In the genomic region with DNA sequence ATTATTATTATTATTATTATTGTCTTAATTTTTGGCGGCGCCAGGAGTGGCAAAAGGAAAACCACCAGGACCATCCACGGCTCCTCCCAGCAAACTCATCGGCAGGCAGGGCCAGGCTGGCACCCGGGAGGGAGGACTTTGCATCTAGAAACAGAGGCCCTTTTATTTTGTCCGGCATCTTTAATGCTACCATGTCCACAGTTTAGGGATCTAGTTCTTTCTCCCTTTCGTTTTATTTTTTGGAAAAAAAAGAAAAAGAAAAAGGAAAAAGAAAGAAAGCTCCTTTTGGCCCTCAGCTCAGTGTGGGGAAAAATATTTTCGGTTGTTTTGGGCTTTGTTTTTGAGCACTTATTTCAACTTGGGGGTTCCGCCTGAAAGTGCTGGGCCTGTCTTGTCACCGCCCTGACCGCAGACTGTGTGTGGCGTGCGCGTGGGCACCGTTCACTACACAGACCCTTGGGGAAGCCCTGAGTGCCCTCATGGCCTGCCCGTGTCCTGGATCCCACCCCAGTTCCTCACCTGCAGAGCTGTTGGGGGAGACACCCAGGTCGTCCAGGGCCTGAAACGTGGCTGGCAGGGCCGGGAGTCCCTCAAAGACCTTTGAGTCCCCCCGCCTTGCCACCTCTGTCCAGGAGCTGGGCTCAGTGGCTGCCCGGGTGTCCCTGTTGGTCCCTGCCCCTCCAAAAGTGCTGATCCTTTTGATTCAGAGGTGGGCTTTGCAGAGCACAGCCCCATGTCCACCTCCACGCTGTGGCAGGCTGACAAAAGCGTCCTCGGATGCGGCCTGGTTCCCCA, we compare ENCODE assay signal across 10 cellular contexts.
DNase-seq lines count a peak whose midpoint lies in the region; ATAC-seq and TF ChIP-seq lines count a peak whose summit lies in the region.
"Had no signal": no experiment of that assay in that cellular context is flagged by ENCODE, and none has a peak within 500 bp of the region (broad histone marks: within the 10 kb centered on the region; RNA-seq: fewer than 3 reads in every experiment).

No MANE protein-coding gene starts in this region.

- peaks cover 96% of the 10 kb centered on the region for H3K79me2 ChIP-seq in ACC112 (ENCODE audit: control insufficient read depth, insufficient read depth, low read length, unreplicated experiment)
- peaks cover 100% of the 10 kb centered on the region for H3K79me2 ChIP-seq in osteoblast (ENCODE audit: insufficient read depth, low read length)
- peaks cover 34% of the 10 kb centered on the region for H3K79me2 ChIP-seq in hepatocyte

- H3K27ac ChIP-seq in ACC112 (ENCODE audit: low read depth, low read length): peak overlapping the region; percentile 92
- H3K27ac ChIP-seq in RWPE2 (ENCODE audit: poor library complexity, severe bottlenecking): peak overlapping the region; percentile 99
- H3K27ac ChIP-seq in osteoblast (ENCODE audit: low read depth, low read length): peak overlapping the region; percentile 96
- H3K27ac ChIP-seq in hepatocyte: no peak overlapping the region

- no peaks in the 10 kb centered on the region for H3K4me1 Mint-ChIP-seq in activated CD8-positive, alpha-beta memory T cell treated with anti-CD3 and anti-CD28 coated beads, Interleukin-2, amount 10 ng/mL, durations not matched to agents 7 days and 5 days

- H3K27ac Mint-ChIP-seq in activated CD8-positive, alpha-beta memory T cell treated with anti-CD3 and anti-CD28 coated beads, Interleukin-2, amount 10 ng/mL, durations not matched to agents 7 days and 5 days: no peak overlapping the region
- H3K27ac Mint-ChIP-seq: activated naive CD8-positive, alpha-beta T cell treated with anti-CD3 and anti-CD28 coated beads, Interleukin-2, amount 50 U/mL, for 24 hours had no signal

- ATAC-seq in RWPE2 (ENCODE audit: low read depth) (no peak), GM18873 (IDR thresholded peaks at IDR 0.05; ENCODE audit: low FRiP score, unreplicated experiment) (no peak)
- no peak for ATAC-seq in activated CD8-positive, alpha-beta memory T cell treated with anti-CD3 and anti-CD28 coated beads, Interleukin-2, amount 10 ng/mL, durations not matched to agents 7 days and 5 days
- ATAC-seq: activated naive CD8-positive, alpha-beta T cell treated with anti-CD3 and anti-CD28 coated beads, Interleukin-2, amount 50 U/mL, for 24 hours had no signal

- H3K36me3 ChIP-seq in ACC112 (ENCODE audit: insufficient read depth, low read length) (peaks cover 7% of the 10 kb centered on the region; the same call in 1 of the 2 replicates), RWPE2 (ENCODE audit: low read depth) (peaks cover 82% of the 10 kb centered on the region), osteoblast (ENCODE audit: insufficient read depth, low read length) (peaks cover 90% of the 10 kb centered on the region), hepatocyte (replicated peaks; ENCODE audit: insufficient read depth, low read depth) (no peaks in the 10 kb centered on the region)

- no peak overlapping the region for H2AFZ ChIP-seq in ACC112 (ENCODE audit: low read length, unreplicated experiment)
- H2AFZ ChIP-seq in osteoblast (ENCODE audit: low read length): no peak overlapping the region
- H2AFZ ChIP-seq in hepatocyte: no peak overlapping the region

- H3K9me2 ChIP-seq in hepatocyte (replicated peaks; ENCODE audit: insufficient read depth): no peaks in the 10 kb centered on the region

- CTCF ChIA-PET in activated CD8-positive, alpha-beta memory T cell treated with anti-CD3 and anti-CD28 coated beads, Interleukin-2, amount 10 ng/mL, durations not matched to agents 7 days and 5 days (lab: Charles Lee): no interaction called here

- H3K4me1 ChIP-seq in ACC112 (ENCODE audit: control insufficient read depth, insufficient read depth, low read length, unreplicated experiment) (peaks cover 40% of the 10 kb centered on the region), RWPE2 (ENCODE audit: insufficient read depth, poor library complexity, severe bottlenecking) (peaks cover 16% of the 10 kb centered on the region), osteoblast (ENCODE audit: insufficient read depth, low read length) (peaks cover 73% of the 10 kb centered on the region), hepatocyte (ENCODE audit: insufficient read depth) (peaks cover 4% of the 10 kb centered on the region)

- WGBS in hepatocyte (ENCODE audit: low lambda C conversion rate, missing lambda C conversion rate): 95% methylated on average over 24 of the region's 25 CpGs

- H3K4me3 Mint-ChIP-seq in activated CD8-positive, alpha-beta memory T cell treated with anti-CD3 and anti-CD28 coated beads, Interleukin-2, amount 10 ng/mL, durations not matched to agents 7 days and 5 days: no peak overlapping the region
- H3K4me3 Mint-ChIP-seq: activated naive CD8-positive, alpha-beta T cell treated with anti-CD3 and anti-CD28 coated beads, Interleukin-2, amount 50 U/mL, for 24 hours had no signal

- no peaks in the 10 kb centered on the region for H3K27me3 Mint-ChIP-seq in activated CD8-positive, alpha-beta memory T cell treated with anti-CD3 and anti-CD28 coated beads, Interleukin-2, amount 10 ng/mL, durations not matched to agents 7 days and 5 days
- H3K27me3 Mint-ChIP-seq: activated naive CD8-positive, alpha-beta T cell treated with anti-CD3 and anti-CD28 coated beads, Interleukin-2, amount 50 U/mL, for 24 hours had no signal

- H3K4me3 ChIP-seq in ACC112 (ENCODE audit: low read depth, low read length) (peak overlapping the region; percentile 96), RWPE2 (ENCODE audit: severe bottlenecking) (peak overlapping the region; percentile 64), osteoblast (ENCODE audit: insufficient read depth, low read length) (peak overlapping the region; percentile 80), hepatocyte (no peak overlapping the region)

- DNase-seq in RWPE2 (ENCODE audit: low spot score) (peak; percentile 70), fibroblast of peridontal ligament (ENCODE audit: extremely low read depth) (peak; percentile 38), osteoblast (ENCODE audit: insufficient read length, low spot score, missing footprints) (peak; percentile 76), HUDEP-2 (lab: John Stamatoyannopoulos, UW; ENCODE audit: unreplicated experiment in 76 of 76) (no peak), hepatocyte (ENCODE audit: low spot score) (no peak)
- DNase-seq in activated CD8-positive, alpha-beta memory T cell treated with anti-CD3 and anti-CD28 coated beads, Interleukin-2, amount 10 ng/mL, durations not matched to agents 7 days and 5 days: no peak
- DNase-seq: activated naive CD8-positive, alpha-beta T cell treated with anti-CD3 and anti-CD28 coated beads, Interleukin-2, amount 50 U/mL, for 24 hours; NCI-H146 had no signal

- H4K20me1 ChIP-seq in osteoblast (ENCODE audit: insufficient read depth, low read length) (peaks cover 78% of the 10 kb centered on the region), hepatocyte (ENCODE audit: insufficient read depth, poor library complexity, severe bottlenecking) (peaks cover 23% of the 10 kb centered on the region)

- TF ChIP-seq CTCF in RWPE2 (IDR thresholded peaks at IDR 0.05; ENCODE audit: poor library complexity, severe bottlenecking) (no peak), osteoblast (IDR thresholded peaks at IDR 0.05; ENCODE audit: extremely low read depth, low read depth, low read length) (no peak), hepatocyte (IDR thresholded peaks at IDR 0.05; ENCODE audit: poor library complexity) (no peak)

- H3K4me2 ChIP-seq in osteoblast (ENCODE audit: insufficient read depth, low read length) (peak overlapping the region; percentile 94), hepatocyte (no peak overlapping the region)

- H3K27me3 ChIP-seq in ACC112 (ENCODE audit: insufficient read depth, low read length): no peaks in the 10 kb centered on the region
- H3K27me3 ChIP-seq in RWPE2 (ENCODE audit: insufficient read depth, poor library complexity, severe bottlenecking): no peaks in the 10 kb centered on the region
- no peaks in the 10 kb centered on the region for H3K27me3 ChIP-seq in osteoblast (ENCODE audit: insufficient read depth, low read length)
- no peaks in the 10 kb centered on the region for H3K27me3 ChIP-seq in hepatocyte

- H3K9me3 Mint-ChIP-seq in activated CD8-positive, alpha-beta memory T cell treated with anti-CD3 and anti-CD28 coated beads, Interleukin-2, amount 10 ng/mL, durations not matched to agents 7 days and 5 days (ENCODE audit: low read depth): no peaks in the 10 kb centered on the region
- H3K9me3 Mint-ChIP-seq: activated naive CD8-positive, alpha-beta T cell treated with anti-CD3 and anti-CD28 coated beads, Interleukin-2, amount 50 U/mL, for 24 hours had no signal

- H3K9me3 ChIP-seq in RWPE2 (ENCODE audit: severe bottlenecking): no peaks in the 10 kb centered on the region
- no peaks in the 10 kb centered on the region for H3K9me3 ChIP-seq in osteoblast (ENCODE audit: low read depth, low read length)
- H3K9me3 ChIP-seq in hepatocyte (ENCODE audit: low read depth): no peaks in the 10 kb centered on the region

- no peaks in the 10 kb centered on the region for H3K36me3 Mint-ChIP-seq in activated CD8-positive, alpha-beta memory T cell treated with anti-CD3 and anti-CD28 coated beads, Interleukin-2, amount 10 ng/mL, durations not matched to agents 7 days and 5 days

Comparison
In these comparisons a context has a peak if more than half of its experiments do, and no peak if none do; other contexts are left out.
1. DNase-seq: peak in RWPE2 (single experiment), fibroblast of peridontal ligament (single experiment) and osteoblast (single experiment); none in HUDEP-2 (0 of 76), activated CD8-positive, alpha-beta memory T cell treated with anti-CD3 and anti-CD28 coated beads, Interleukin-2, amount 10 ng/mL, durations not matched to agents 7 days and 5 days (single experiment) and hepatocyte (single experiment).